ENCODE assay signal across 8 cellular contexts in the genomic region with DNA sequence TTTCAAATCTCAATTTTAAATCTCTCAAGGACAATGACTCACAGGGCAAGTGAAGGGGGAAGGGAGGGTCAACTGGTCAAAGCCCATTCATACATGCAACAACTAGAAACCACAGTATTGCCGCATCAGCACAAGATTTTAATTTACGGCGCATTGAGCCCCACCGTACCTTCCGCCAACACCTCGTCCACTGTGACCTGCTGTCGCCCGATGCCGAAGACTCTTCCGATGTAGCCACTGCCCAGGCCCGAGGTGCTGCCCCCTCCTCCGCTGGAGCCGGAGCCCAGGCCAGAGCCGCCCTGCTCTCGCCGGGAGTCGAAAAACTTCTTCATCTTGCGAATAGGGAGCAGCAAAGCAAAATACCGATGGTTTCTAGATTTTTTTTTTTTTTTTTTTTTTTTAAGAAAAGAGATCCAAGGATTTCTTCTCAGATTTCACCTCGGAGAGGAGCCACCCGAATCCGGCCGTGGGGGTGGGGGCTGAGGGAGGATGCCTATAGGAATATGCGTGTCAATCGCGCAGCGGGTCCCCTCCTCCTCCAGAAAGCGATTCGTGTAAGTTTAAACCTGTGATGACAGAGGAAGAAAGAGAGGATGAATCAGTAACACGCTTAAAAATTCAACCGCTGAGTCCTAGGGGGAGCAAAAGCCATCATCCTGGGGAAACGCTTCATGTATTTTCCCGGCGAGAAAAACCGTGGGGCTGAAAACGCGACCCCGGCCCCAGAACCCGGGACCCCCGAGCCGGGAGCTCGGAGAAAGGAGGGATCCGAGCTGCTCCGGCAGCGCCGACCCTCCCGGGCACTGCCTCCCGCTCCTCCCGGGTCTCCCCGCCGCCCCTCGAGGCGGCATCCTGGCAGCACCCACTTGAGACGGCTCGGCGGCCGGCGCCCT. TPM values are rescaled to one million over a fixed set of nuclear protein-coding genes. Genes with fewer than 3 reads are reported as not detected.
DNase-seq lines count a peak whose midpoint lies in the region; ATAC-seq and TF ChIP-seq lines count a peak whose summit lies in the region.

No MANE protein-coding gene starts in this region.

- CTCF ChIA-PET in activated naive CD4-positive, alpha-beta T cell treated with anti-CD3 and anti-CD28 coated beads for 36 hours (lab: Charles Lee): interaction anchor here (1.1 to 4.6 kb wide), 4 partner anchors 39 to 77 kb away, joined by 3 to 27 read pairs (median 8); no protein-coding TSS in a partner anchor

- peak overlapping the region; percentile 81 for H3K4me3 Mint-ChIP-seq in activated naive CD4-positive, alpha-beta T cell treated with anti-CD3 and anti-CD28 coated beads for 36 hours

- H3K9me3 Mint-ChIP-seq in activated naive CD4-positive, alpha-beta T cell treated with anti-CD3 and anti-CD28 coated beads for 36 hours: no peaks in the 10 kb centered on the region

- H3K36me3 Mint-ChIP-seq in activated naive CD4-positive, alpha-beta T cell treated with anti-CD3 and anti-CD28 coated beads for 36 hours (ENCODE audit: low read depth): peaks cover 16% of the 10 kb centered on the region

- no peak for TF ChIP-seq EP300 in gastroesophageal sphincter (IDR thresholded peaks at IDR 0.05)

- TF ChIP-seq POLR2A in gastroesophageal sphincter (IDR thresholded peaks at IDR 0.05): no peak

- no peaks in the 10 kb centered on the region for H3K36me3 ChIP-seq in gastroesophageal sphincter
- no peaks in the 10 kb centered on the region for H3K36me3 ChIP-seq in tibial artery

- TF ChIP-seq CTCF in gastroesophageal sphincter (IDR thresholded peaks at IDR 0.05) (no peak), tibial artery (IDR thresholded peaks at IDR 0.05) (no peak)

- no peaks in the 10 kb centered on the region for H3K27me3 Mint-ChIP-seq in activated naive CD4-positive, alpha-beta T cell treated with anti-CD3 and anti-CD28 coated beads for 36 hours (ENCODE audit: low read depth)

- ATAC-seq in gastroesophageal sphincter (peak; percentile 0), HG02678 (IDR thresholded peaks at IDR 0.05; ENCODE audit: unreplicated experiment) (no peak)

- intact Hi-C loops in activated naive CD4-positive, alpha-beta T cell treated with anti-CD3 and anti-CD28 coated beads for 36 hours (cut with micrococcal nuclease): loop anchor here (1.0 to 5.0 kb wide), 7 partner anchors 15 to 604 kb away; partner anchors contain the start of genes GFPT1, PCBP1, SNRNP27 and TIA1
- intact Hi-C loops in tibial artery (cut with DNase I; ENCODE audit: low total_unique reads): no loop called here

- 0 to 1% methylated on average over 14 to 39 of the region's 58 CpGs for WGBS in gastroesophageal sphincter (ENCODE audit: low coverage in 1 of 2), 2 donors

- H3K27ac ChIP-seq in gastroesophageal sphincter: peak overlapping the region; percentile 83 to 96 (median 92)
- H3K27ac ChIP-seq in tibial artery: peak overlapping the region; percentile 94 to 98

- H3K9me3 ChIP-seq in gastroesophageal sphincter: no peaks in the 10 kb centered on the region
- H3K9me3 ChIP-seq in tibial artery: no peaks in the 10 kb centered on the region

- peak overlapping the region; percentile 95 for H3K27ac Mint-ChIP-seq in activated naive CD4-positive, alpha-beta T cell treated with anti-CD3 and anti-CD28 coated beads for 36 hours

- DNase-seq in DMS 273 (lab: John Stamatoyannopoulos, UW; ENCODE audit: unreplicated experiment) (peak; percentile 73), HS-27A (ENCODE audit: low read depth) (peak; percentile 41), SIG-M5 (lab: John Stamatoyannopoulos, UW) (peak; percentile 16), nucleus accumbens (lab: John Stamatoyannopoulos, UW) (peak in 44 of 56 donors; percentile 9 to 77 (median 50)), tibial artery (peak; percentile 50 to 74)
- peak; percentile 80 for DNase-seq in activated naive CD4-positive, alpha-beta T cell treated with anti-CD3 and anti-CD28 coated beads for 36 hours

- H3K4me1 ChIP-seq in gastroesophageal sphincter (peaks cover 0 to 60% (median 23%) of the 10 kb centered on the region in 3 donors), tibial artery (peaks cover 0 to 52% (median 36%) of the 10 kb centered on the region in 4 donors)

- H3K27me3 ChIP-seq in gastroesophageal sphincter (no peaks in the 10 kb centered on the region), tibial artery (no peaks in the 10 kb centered on the region)

- H3K4me1 Mint-ChIP-seq in activated naive CD4-positive, alpha-beta T cell treated with anti-CD3 and anti-CD28 coated beads for 36 hours (ENCODE audit: low read depth): peaks cover 54% of the 10 kb centered on the region

- H3K4me3 ChIP-seq in gastroesophageal sphincter (peak overlapping the region; percentile 76 to 88), tibial artery (peak overlapping the region; percentile 91 to 98)

RNA-seq across cellular contexts. Expression of gene AAK1, which starts 0.6 kb away (rescaled TPM):
- 10 to 100 TPM; 77.4 to 79.5 TPM for total RNA-seq in activated naive CD4-positive, alpha-beta T cell treated with anti-CD3 and anti-CD28 coated beads for 36 hours
- 10 to 100 TPM; 32.3 to 55.9 (median 49.6) TPM for total RNA-seq in gastroesophageal sphincter

Comparison
In these comparisons a context has a peak if more than half of its experiments do, and no peak if none do; other contexts are left out.
1. DNase-seq: peak in every context shown above with its lines; median percentile 80 in activated naive CD4-positive, alpha-beta T cell treated with anti-CD3 and anti-CD28 coated beads for 36 hours; 73 in DMS 273; 62 in tibial artery; 50 in nucleus accumbens; 41 in HS-27A; 16 in SIG-M5.